ENCODE assay signal across 10 cellular contexts in the genomic region with DNA sequence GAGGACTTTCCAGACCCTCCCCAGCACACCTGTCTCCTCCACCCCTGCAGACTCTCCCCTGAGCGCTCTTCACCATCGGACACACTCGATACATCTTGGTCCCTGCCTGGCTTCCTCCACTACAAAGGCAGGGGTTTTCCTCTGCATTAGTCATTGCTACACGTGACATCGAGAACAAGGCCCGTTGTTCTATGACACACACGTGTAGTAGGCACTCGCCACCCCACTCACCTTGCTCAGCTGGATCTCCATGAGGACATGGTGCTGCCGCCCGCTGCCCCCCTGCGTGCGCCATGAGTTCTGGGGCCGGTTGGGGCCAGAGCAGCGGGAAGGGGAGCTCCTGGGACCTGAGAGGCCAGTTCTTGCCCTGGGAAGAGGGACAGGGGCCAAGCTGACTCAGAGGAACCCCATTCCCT. TPM values are rescaled to one million over a fixed set of nuclear protein-coding genes. Genes with fewer than 3 reads are reported as not detected.
A peak's percentile ranks its signal among the peaks of the same experiment; 100 is the strongest.
DNase-seq lines count a peak whose midpoint lies in the region; ATAC-seq, FAIRE-seq and TF ChIP-seq lines count a peak whose summit lies in the region.
"Had no signal": no experiment of that assay in that cellular context is flagged by ENCODE, and none has a peak within 500 bp of the region (broad histone marks: within the 10 kb centered on the region; RNA-seq: fewer than 3 reads in every experiment).

No MANE protein-coding gene starts in this region.

- WGBS in GM12878 (ENCODE audit: insufficient coverage, insufficient replicate concordance, low lambda C conversion rate, missing lambda C conversion rate), result 45% methylated on average over 14 of the region's 14 CpGs

- TF ChIP-seq EP300 in GM12878 (IDR thresholded peaks at IDR 0.05; ENCODE audit: borderline replicate concordance in 1 of 2, control insufficient read depth in 1 of 2, low read depth in 2 of 2, low read length in 2 of 2), result 0 out of 4 replicates have a peak, but pooled peaks of 1 of the 2 experiments have one; percentile 19

- intact Hi-C loops in GM12878 (cut with micrococcal nuclease; ENCODE audit: unreplicated experiment) (no loop called here), left lung (cut with DNase I) (no loop called here)

- TF ChIP-seq RAD21 in GM12878 (IDR thresholded peaks at IDR 0.05; ENCODE audit: insufficient read depth, low read depth, low read length), result no peak

- POLR2A ChIA-PET in GM12878 (lab: Charles Lee), result interaction anchor here (0.5 to 1.9 kb wide), 6 partner anchors 12 to 352 kb away, joined by 3 to 9 read pairs (median 4); no protein-coding TSS in a partner anchor

- H3K4me1 ChIP-seq in GM12878 (ENCODE audit: control insufficient read depth, insufficient read depth, low read length) (peaks cover 9% of the 10 kb centered on the region), left lung (no peaks in the 10 kb centered on the region)

- H4K20me1 ChIP-seq in GM12878 (ENCODE audit: control insufficient read depth, insufficient read depth), result no peaks in the 10 kb centered on the region

- no TSS peak for BruUV-seq in GM12878 (replicated peaks; lab: Mats Ljungman, UMichigan)

- H3K36me3 ChIP-seq in GM12878 (ENCODE audit: control insufficient read depth in 2 of 2, insufficient read depth in 2 of 2, low read length in 1 of 2), result peaks cover 0 to 3% of the 10 kb centered on the region in 2 experiments; a peak in 1 of 4 replicates
- peaks cover 0 to 98% of the 10 kb centered on the region in 2 donors for H3K36me3 ChIP-seq in left lung

- no peak for TF ChIP-seq POLR2A in GM12891 (IDR thresholded peaks at IDR 0.05; ENCODE audit: low read depth, low read length)
- TF ChIP-seq POLR2A in GM12878 (IDR thresholded peaks at IDR 0.05; ENCODE audit: low read depth, low read length), result no peak; the same call in 1 of the 2 replicates

- H3K9me3 ChIP-seq in GM12878 (replicated peaks; ENCODE audit: control insufficient read depth, insufficient read depth, low read length), result no peaks in the 10 kb centered on the region
- no peaks in the 10 kb centered on the region for H3K9me3 ChIP-seq in left lung

- no peak for TF ChIP-seq CTCF in GM12878 (IDR thresholded peaks at IDR 0.05 in 2 of 3, conservative IDR thresholded peaks at IDR 0.05 in 1 of 3; ENCODE audit: control insufficient read depth in 2 of 3, extremely low read depth in 1 of 3, insufficient read depth in 1 of 3, low read depth in 3 of 3, low read length in 3 of 3)
- no peak for TF ChIP-seq CTCF in left lung (IDR thresholded peaks at IDR 0.05)

- CTCF ChIA-PET in GM12878 (lab: Yijun Ruan, JAX), result interaction anchor here (0.6 to 30.0 kb wide), 6 partner anchors 12 to 484 kb away, joined by 3 to 1208 read pairs (median 4); a partner anchor contains a TSS

- H3K9ac ChIP-seq in GM12878 (ENCODE audit: control insufficient read depth, insufficient read depth, low read length), result no peak overlapping the region

- H3K27ac ChIP-seq in GM12878 (ENCODE audit: control insufficient read depth, insufficient read depth), result peak overlapping the region; percentile 46
- H3K27ac ChIP-seq in left lung, result no peak overlapping the region

- DNase-seq in GM12891 (ENCODE audit: insufficient read length, low spot score) (no peak), GM12878 (ENCODE audit: low read depth, low spot score) (no peak), OCI-M1 (lab: John Stamatoyannopoulos, UW) (no peak), left lung (no peak)
- peak; percentile 69 to 76 for DNase-seq in activated CD4-positive, alpha-beta T cell treated with anti-CD3 and anti-CD28 coated beads for 4 hours
- DNase-seq in stimulated activated CD4-positive, alpha-beta T cell treated with anti-CD3 and anti-CD28 coated beads, Interleukin-1b, Interleukin-23, amount 100 ng/mL, for 4 hours (ENCODE audit: low read depth in 2 of 2), result peak; percentile 45 to 50
- DNase-seq: NCI-H526 treated with DMSO at 0.1 percent for 48 hours had no signal

- SMC1A ChIA-PET in GM12878 (lab: Charles Lee; ENCODE audit: uncharacterized antibody, unreplicated experiment), result interaction anchor here (1.0 to 4.1 kb wide), 4 partner anchors 12 to 51 kb away, joined by 3 to 18 read pairs (median 4); a partner anchor contains a TSS

- FAIRE-seq in GM12891 (lab: Jason Lieb, UNC), result peak; percentile 23
- FAIRE-seq in GM12878 (lab: Jason Lieb, UNC), result peak; percentile 7

- ATAC-seq in GM12878, result peak; percentile 96
- ATAC-seq in HG02623 (IDR thresholded peaks at IDR 0.05; ENCODE audit: unreplicated experiment), result no peak
- no peak for ATAC-seq in left lung
- ATAC-seq in GM19463 (IDR thresholded peaks at IDR 0.05; ENCODE audit: unreplicated experiment), result no peak

- no peak overlapping the region for H3K4me3 ChIP-seq in GM12878
- no peak overlapping the region for H3K4me3 ChIP-seq in left lung

- no peaks in the 10 kb centered on the region for H3K79me2 ChIP-seq in GM12878 (ENCODE audit: control insufficient read depth, insufficient read depth, low read length)

- H3K27me3 ChIP-seq in GM12878 (replicated peaks in 1 of 2; ENCODE audit: control insufficient read depth in 2 of 2, insufficient read depth in 2 of 2, low read length in 1 of 2), result no peaks in the 10 kb centered on the region
- no peaks in the 10 kb centered on the region for H3K27me3 ChIP-seq in left lung

- H3K4me2 ChIP-seq in GM12878 (ENCODE audit: control insufficient read depth, insufficient read depth), result no peak overlapping the region

- in situ Hi-C loops in GM12878 (cut with MboI), result no loop called here

- peak overlapping the region; percentile 17; the same call in 1 of the 2 replicates for H2AFZ ChIP-seq in GM12878 (ENCODE audit: control insufficient read depth, low read depth, low read length)

- RAD21 ChIA-PET in GM12878 (lab: Charles Lee; ENCODE audit: unreplicated experiment), result interaction anchor here (1.2 to 1.5 kb wide), 4 partner anchors 12 to 53 kb away, joined by 3 to 5 read pairs (median 4); no protein-coding TSS in a partner anchor

RNA-seq across cellular contexts. Expression of a gene that starts 16.7 kb away (rescaled TPM):
- polyA plus RNA-seq in GM12891 (2012; ENCODE audit: low read depth, missing spikeins), result 8.2 TPM
- 33.5 and 35.5 TPM in 2 replicates for total RNA-seq in GM12878 (2013; cell fraction: nucleolus; rRNA removed)
- total RNA-seq in GM12878 (2014; rRNA removed), result 7.4 and 10.2 TPM in 2 replicates
- 2.0 and 2.2 TPM in 2 replicates for total RNA-seq in GM12878 (2014; rRNA removed; fragmentation: Illumina TruSeq; extraction: Trizol)
- 16.5 and 19.0 TPM in 2 replicates for total RNA-seq in GM12878 (2021)
- 3.9 TPM for polyA plus RNA-seq in GM12878 (2011; ENCODE audit: low read depth)
- 0.65 and 2.3 TPM in 2 replicates for polyA plus RNA-seq in GM12878 (2011; rRNA removed)
- polyA plus RNA-seq in GM12878 (2011; cell fraction: cytosol; rRNA removed), result 3.6 and 4.5 TPM in 2 replicates
- polyA plus RNA-seq in GM12878 (2011; cell fraction: nucleus; rRNA removed), result 27.0 and 30.1 TPM in 2 replicates
- 12.6 and 13.8 TPM in 2 replicates for polyA plus RNA-seq in GM12878 (2012)
- 0.52 and 2.4 TPM in 2 replicates for polyA plus RNA-seq in GM12878 (2014; fragmentation: Illumina TruSeq; extraction: Trizol)
- under 1 TPM; 0.08 to 0.51 TPM for polyA plus RNA-seq in GM12878 (2014; fragmentation: Nextera tagmentation; extraction: Ambion mirVana)
- 7.2 and 13.2 TPM in 2 replicates for polyA plus RNA-seq in GM12878 (2014; rRNA removed)
- 1 to 10 TPM; 6.8 to 8.3 TPM for polyA plus RNA-seq in GM12878 (2016; fragmentation: Nextera tagmentation; extraction: Ambion mirVana)
- 5.6 and 6.2 TPM in 2 replicates for polyA minus RNA-seq in GM12878 (2011; rRNA and poly(A)+ RNA removed)
- polyA minus RNA-seq in GM12878 (2011; cell fraction: cytosol; rRNA and poly(A)+ RNA removed), result 6.5 and 6.8 TPM in 2 replicates
- polyA minus RNA-seq in GM12878 (2011; cell fraction: nucleus; rRNA and poly(A)+ RNA removed), result 20.1 and 25.6 TPM in 2 replicates
- total RNA-seq in left lung, result 10 to 100 TPM; 21.9 to 23.5 TPM

RNA-seq across cellular contexts. Expression of a gene that starts 21.9 kb away (rescaled TPM):
- polyA plus RNA-seq in GM12891 (2012; ENCODE audit: low read depth, missing spikeins), result 84.7 TPM
- total RNA-seq in GM12878 (2013; cell fraction: nucleolus; rRNA removed), result 122 and 128 TPM in 2 replicates
- total RNA-seq in GM12878 (2014; rRNA removed) (50.9 and 64.6 TPM in 2 replicates), GM12878 (2014; rRNA removed; fragmentation: Illumina TruSeq; extraction: Trizol) (24.3 and 24.5 TPM in 2 replicates), GM12878 (2021) (165 and 166 TPM in 2 replicates), left lung (100 to 1,000 TPM in 1 of 2 donors, 10 to 100 TPM in 1; 73.0 to 153 TPM)
- 43.3 TPM for polyA plus RNA-seq in GM12878 (2011; ENCODE audit: low read depth)
- polyA plus RNA-seq in GM12878 (2011; rRNA removed) (21.0 and 50.4 TPM in 2 replicates), GM12878 (2014; fragmentation: Illumina TruSeq; extraction: Trizol) (18.9 and 71.4 TPM in 2 replicates), GM12878 (2014; fragmentation: Nextera tagmentation; extraction: Ambion mirVana) (1 to 10 TPM; 1.0 to 2.2 TPM), GM12878 (2014; rRNA removed) (68.5 and 102 TPM in 2 replicates), GM12878 (2016; fragmentation: Nextera tagmentation; extraction: Ambion mirVana) (10 to 100 TPM; 88.1 to 97.5 TPM)
- 79.0 and 83.3 TPM in 2 replicates for polyA plus RNA-seq in GM12878 (2011; cell fraction: cytosol; rRNA removed)
- 107 and 190 TPM in 2 replicates for polyA plus RNA-seq in GM12878 (2011; cell fraction: nucleus; rRNA removed)
- polyA plus RNA-seq in GM12878 (2012), result 112 and 125 TPM in 2 replicates
- polyA minus RNA-seq in GM12878 (2011; rRNA and poly(A)+ RNA removed), result 75.9 and 95.9 TPM in 2 replicates
- 32.5 and 39.8 TPM in 2 replicates for polyA minus RNA-seq in GM12878 (2011; cell fraction: cytosol; rRNA and poly(A)+ RNA removed)
- polyA minus RNA-seq in GM12878 (2011; cell fraction: nucleus; rRNA and poly(A)+ RNA removed), result 37.4 and 72.2 TPM in 2 replicates

RNA-seq across cellular contexts. Expression of a gene that starts 24.2 kb away (rescaled TPM):
- 7.2 TPM for polyA plus RNA-seq in GM12891 (2012; ENCODE audit: low read depth, missing spikeins)
- total RNA-seq in GM12878 (2013; cell fraction: nucleolus; rRNA removed), result 8.1 and 8.8 TPM in 2 replicates
- total RNA-seq in GM12878 (2014; rRNA removed) (2.8 and 3.3 TPM in 2 replicates), GM12878 (2014; rRNA removed; fragmentation: Illumina TruSeq; extraction: Trizol) (1.2 and 1.7 TPM in 2 replicates), GM12878 (2021) (4.7 and 4.9 TPM in 2 replicates), left lung (10 to 100 TPM; 24.4 to 29.9 TPM)
- 8.8 TPM for polyA plus RNA-seq in GM12878 (2011; ENCODE audit: low read depth)
- polyA plus RNA-seq in GM12878 (2011; rRNA removed) (5.0 and 6.7 TPM in 2 replicates), GM12878 (2014; fragmentation: Illumina TruSeq; extraction: Trizol) (1.4 and 1.8 TPM in 2 replicates), GM12878 (2014; fragmentation: Nextera tagmentation; extraction: Ambion mirVana) (under 1 TPM; 0.08 to 0.11 TPM), GM12878 (2014; rRNA removed) (2.2 and 3.6 TPM in 2 replicates), GM12878 (2016; fragmentation: Nextera tagmentation; extraction: Ambion mirVana) (1 to 10 TPM; 1.7 to 3.1 TPM)
- 6.8 and 7.2 TPM in 2 replicates for polyA plus RNA-seq in GM12878 (2011; cell fraction: cytosol; rRNA removed)
- polyA plus RNA-seq in GM12878 (2011; cell fraction: nucleus; rRNA removed), result 20.9 and 29.4 TPM in 2 replicates
- 11.9 and 13.1 TPM in 2 replicates for polyA plus RNA-seq in GM12878 (2012)
- polyA minus RNA-seq in GM12878 (2011; rRNA and poly(A)+ RNA removed), result 4.2 and 4.8 TPM in 2 replicates
- 2.8 and 2.9 TPM in 2 replicates for polyA minus RNA-seq in GM12878 (2011; cell fraction: cytosol; rRNA and poly(A)+ RNA removed)
- polyA minus RNA-seq in GM12878 (2011; cell fraction: nucleus; rRNA and poly(A)+ RNA removed), result 4.1 and 4.3 TPM in 2 replicates

RNA-seq across cellular contexts. Expression of a gene that starts 35.4 kb away (rescaled TPM):
- not detected for polyA plus RNA-seq in GM12891 (2012; ENCODE audit: low read depth, missing spikeins)
- total RNA-seq in GM12878 (2013; cell fraction: nucleolus; rRNA removed), result not detected in 2 replicates
- total RNA-seq in GM12878 (2014; rRNA removed), result not detected in 2 replicates
- not detected in 2 replicates for total RNA-seq in GM12878 (2014; rRNA removed; fragmentation: Illumina TruSeq; extraction: Trizol)
- not detected in 2 replicates for total RNA-seq in GM12878 (2021)
- not detected for polyA plus RNA-seq in GM12878 (2011; ENCODE audit: low read depth)
- polyA plus RNA-seq in GM12878 (2011; rRNA removed), result not detected in 2 replicates
- polyA plus RNA-seq in GM12878 (2011; cell fraction: cytosol; rRNA removed), result not detected in 2 replicates
- polyA plus RNA-seq in GM12878 (2011; cell fraction: nucleus; rRNA removed), result not detected in 2 replicates
- polyA plus RNA-seq in GM12878 (2012), result not detected in 2 replicates
- polyA plus RNA-seq in GM12878 (2014; fragmentation: Illumina TruSeq; extraction: Trizol), result not detected in 2 replicates
- polyA plus RNA-seq in GM12878 (2014; fragmentation: Nextera tagmentation; extraction: Ambion mirVana), result not detected
- polyA plus RNA-seq in GM12878 (2014; rRNA removed), result not detected in 2 replicates
- polyA plus RNA-seq in GM12878 (2016; fragmentation: Nextera tagmentation; extraction: Ambion mirVana), result not detected
- not detected in 2 replicates for polyA minus RNA-seq in GM12878 (2011; rRNA and poly(A)+ RNA removed)
- not detected in 2 replicates for polyA minus RNA-seq in GM12878 (2011; cell fraction: cytosol; rRNA and poly(A)+ RNA removed)
- polyA minus RNA-seq in GM12878 (2011; cell fraction: nucleus; rRNA and poly(A)+ RNA removed), result not detected in 2 replicates
- not detected for total RNA-seq in left lung
- total RNA-seq: osteocyte had no signal

RNA-seq across cellular contexts. Expression of a gene that starts 55.8 kb away (rescaled TPM):
- polyA plus RNA-seq in GM12891 (2012; ENCODE audit: low read depth, missing spikeins), result 0.36 TPM
- total RNA-seq in GM12878 (2013; cell fraction: nucleolus; rRNA removed), result 0.73 and 1.6 TPM in 2 replicates
- total RNA-seq in GM12878 (2014; rRNA removed), result 0.11 and 1.3 TPM in 2 replicates
- total RNA-seq in GM12878 (2014; rRNA removed; fragmentation: Illumina TruSeq; extraction: Trizol), result 0.09 TPM in 2 replicates
- 0.36 and 0.45 TPM in 2 replicates for total RNA-seq in GM12878 (2021)
- 0.10 TPM for polyA plus RNA-seq in GM12878 (2011; ENCODE audit: low read depth)
- polyA plus RNA-seq in GM12878 (2011; rRNA removed), result 0.04 and 0.12 TPM in 2 replicates
- 0.10 and 0.13 TPM in 2 replicates for polyA plus RNA-seq in GM12878 (2011; cell fraction: cytosol; rRNA removed)
- 0.48 and 0.92 TPM in 2 replicates for polyA plus RNA-seq in GM12878 (2011; cell fraction: nucleus; rRNA removed)
- 0.22 and 0.45 TPM in 2 replicates for polyA plus RNA-seq in GM12878 (2012)
- polyA plus RNA-seq in GM12878 (2014; fragmentation: Illumina TruSeq; extraction: Trizol), result 0.03 and 0.46 TPM in 2 replicates
- under 1 TPM in 1 of 2 experiments, not detected in 1; 0.02 TPM for polyA plus RNA-seq in GM12878 (2014; fragmentation: Nextera tagmentation; extraction: Ambion mirVana)
- polyA plus RNA-seq in GM12878 (2014; rRNA removed), result 0.44 and 0.53 TPM in 2 replicates
- under 1 TPM; 0.04 TPM for polyA plus RNA-seq in GM12878 (2016; fragmentation: Nextera tagmentation; extraction: Ambion mirVana)
- 0.05 TPM in 1 of 2 replicates, not detected in the other for polyA minus RNA-seq in GM12878 (2011; rRNA and poly(A)+ RNA removed)
- polyA minus RNA-seq in GM12878 (2011; cell fraction: cytosol; rRNA and poly(A)+ RNA removed), result 0.13 TPM in 1 of 2 replicates, not detected in the other
- 0.19 and 0.24 TPM in 2 replicates for polyA minus RNA-seq in GM12878 (2011; cell fraction: nucleus; rRNA and poly(A)+ RNA removed)
- total RNA-seq in left lung, result 10 to 100 TPM; 18.0 to 25.9 TPM

Comparison
In these comparisons a context has a peak if more than half of its experiments do, and no peak if none do; other contexts are left out.
1. DNase-seq: peak in activated CD4-positive, alpha-beta T cell treated with anti-CD3 and anti-CD28 coated beads for 4 hours (2 of 2) and stimulated activated CD4-positive, alpha-beta T cell treated with anti-CD3 and anti-CD28 coated beads, Interleukin-1b, Interleukin-23, amount 100 ng/mL, for 4 hours (2 of 2); none in GM12891 (single experiment), GM12878 (single experiment), OCI-M1 (single experiment) and left lung (0 of 2).